In the genomic region with DNA sequence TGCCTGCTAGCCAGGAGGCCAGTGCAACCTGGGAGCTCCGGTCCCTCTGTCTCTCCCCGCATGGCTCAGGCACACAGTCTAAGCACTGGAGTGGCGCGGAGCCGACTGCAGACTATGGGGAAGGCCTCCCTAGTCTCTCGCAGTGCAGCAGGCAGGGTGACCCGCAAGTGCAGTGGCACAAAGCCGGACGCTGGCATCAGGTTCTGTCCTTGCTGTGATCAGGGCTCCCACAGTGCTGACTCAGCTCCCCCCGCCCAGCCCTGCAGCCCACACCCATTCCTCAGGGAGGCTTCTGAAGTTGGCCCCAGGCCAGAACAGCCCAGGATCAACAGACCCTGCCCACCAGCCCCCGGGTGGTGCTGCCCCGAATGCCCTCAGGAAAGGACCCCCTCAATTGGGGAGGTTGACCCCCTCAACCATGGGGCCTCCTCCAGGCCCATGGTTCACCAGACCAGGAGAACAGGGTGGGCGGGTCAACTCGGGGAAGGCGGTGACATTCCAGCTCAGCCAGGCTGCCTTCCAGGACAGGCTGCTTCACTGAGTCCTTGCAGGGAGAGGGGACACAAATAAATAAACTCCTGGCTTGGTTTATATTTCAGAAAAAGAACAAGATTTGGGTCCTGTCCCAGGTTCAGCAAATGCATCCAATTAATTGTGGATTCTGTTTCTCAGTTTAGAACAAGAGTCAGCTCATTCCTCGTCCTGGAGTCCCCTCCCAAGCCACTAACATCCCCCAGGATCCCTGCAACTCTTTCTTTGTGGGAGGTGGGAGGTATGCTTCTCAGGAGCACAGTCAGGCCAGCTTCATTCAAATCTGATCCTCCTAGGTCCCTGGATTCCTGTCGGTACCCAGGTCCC, we compare ENCODE assay signal across 11 cellular contexts. TPM values are rescaled to one million over a fixed set of nuclear protein-coding genes. Genes with fewer than 3 reads are reported as not detected.
DNase-seq lines count a peak whose midpoint lies in the region; ATAC-seq, FAIRE-seq and TF ChIP-seq lines count a peak whose summit lies in the region.
"Had no signal": no experiment of that assay in that cellular context is flagged by ENCODE, and none has a peak within 500 bp of the region (broad histone marks: within the 10 kb centered on the region; RNA-seq: fewer than 3 reads in every experiment).

No MANE protein-coding gene starts in this region.

- H3K27me3 ChIP-seq in A673 (replicated peaks; ENCODE audit: insufficient read depth, low read depth, low read length, poor library complexity) (no peaks in the 10 kb centered on the region), brain microvascular endothelial cell (replicated peaks) (no peaks in the 10 kb centered on the region)

- H3K27ac Mint-ChIP-seq in nephron progenitor cell: peak overlapping the region; percentile 78

- H3K9me3 ChIP-seq in A549: no peaks in the 10 kb centered on the region
- no peaks in the 10 kb centered on the region for H3K9me3 ChIP-seq in A673 (ENCODE audit: low read depth, low read length, poor library complexity, severe bottlenecking)

- WGBS in A549 (ENCODE audit: missing lambda C conversion rate): 65% methylated on average over 11 of the region's 17 CpGs

- no peaks in the 10 kb centered on the region for H3K9me3 Mint-ChIP-seq in nephron progenitor cell
- H3K9me3 Mint-ChIP-seq: immature natural killer cell had no signal

- no TSS peak for BruUV-seq in A673 (replicated peaks; lab: Mats Ljungman, UMichigan)

- in situ Hi-C loops in brain microvascular endothelial cell (cut with HindIII; ENCODE audit: low pct_ligation_motif_present, low sequenced_read_pairs): no loop called here

- POLR2A ChIA-PET in A549 (lab: Yijun Ruan, JAX) (no interaction called here), A673 (lab: Charles Lee; ENCODE audit: low non-redundant PET) (interaction anchor here (0.5 kb wide), 1 partner anchor 9 kb away, joined by 3 read pairs; no protein-coding TSS in a partner anchor)

- no peak for TF ChIP-seq RAD21 in A549 (conservative IDR thresholded peaks at IDR 0.05 in 1 of 2, IDR thresholded peaks at IDR 0.05 in 1 of 2)

- intact Hi-C loops in A673 (cut with micrococcal nuclease; ENCODE audit: unreplicated experiment): no loop called here

- H3K4me2 ChIP-seq in A549: peak overlapping the region; percentile 54; the same call in 2 of the 3 replicates

- TF ChIP-seq CTCF in A549 (IDR thresholded peaks at IDR 0.05) (no peak), nephron progenitor cell (IDR thresholded peaks at IDR 0.05) (no peak), A673 (conservative IDR thresholded peaks at IDR 0.05; ENCODE audit: low read depth, low read length) (no peak), brain microvascular endothelial cell (IDR thresholded peaks at IDR 0.05; ENCODE audit: low read depth, low read length, missing control alignments) (no peak)

- no peak for TF ChIP-seq EP300 in A549 (IDR thresholded peaks at IDR 0.05)

- peaks cover 6% of the 10 kb centered on the region for H3K27me3 Mint-ChIP-seq in nephron progenitor cell (ENCODE audit: low read depth, poor library complexity)

- H3K4me1 Mint-ChIP-seq in nephron progenitor cell: peaks cover 82% of the 10 kb centered on the region

- H3K36me3 ChIP-seq in A673 (ENCODE audit: insufficient read depth, low read length, poor library complexity, severe bottlenecking) (no peaks in the 10 kb centered on the region), brain microvascular endothelial cell (replicated peaks) (no peaks in the 10 kb centered on the region)

- FAIRE-seq in A549 (lab: Jason Lieb, UNC): no peak

- ATAC-seq in A549: peak; percentile 35 to 58; a peak in 4 of 6 replicates

- CTCF ChIA-PET in A549 (lab: Yijun Ruan, JAX) (interaction anchor here (1.8 kb wide), 1 partner anchor 45 kb away, joined by 4 read pairs; no protein-coding TSS in a partner anchor), A673 (lab: Charles Lee) (no interaction called here)

- peak overlapping the region; percentile 47 to 83; a peak in 4 of 6 replicates for H3K27ac ChIP-seq in A549
- no peak overlapping the region for H3K27ac ChIP-seq in A673 (ENCODE audit: low read depth, low read length, poor library complexity, severe bottlenecking)
- H3K27ac ChIP-seq in brain microvascular endothelial cell: no peak overlapping the region

- DNase-seq in A549 (ENCODE audit: low read depth in 1 of 2, low spot score in 1 of 2) (peak in 1 of 2 experiments; percentile 43), NCI-H460 (ENCODE audit: extremely low read depth, low read depth) (peak; percentile 9), fibroblast of peridontal ligament (ENCODE audit: extremely low read depth) (peak; percentile 43), nephron progenitor cell (peak; percentile 50), A673 (ENCODE audit: low spot score) (no peak), brain microvascular endothelial cell (no peak), NCI-H1105 (lab: John Stamatoyannopoulos, UW) (no peak), NOMO-1 treated with dmso at 0.1 percent for 144 hours (lab: John Stamatoyannopoulos, UW; ENCODE audit: unreplicated experiment) (no peak)
- DNase-seq: immature natural killer cell, NCI-H187, T-helper 9 cell had no signal

- peaks cover 47% of the 10 kb centered on the region for H3K4me1 ChIP-seq in A549
- H3K4me1 ChIP-seq in A673 (ENCODE audit: insufficient read depth, low read length, poor library complexity, severe bottlenecking): no peaks in the 10 kb centered on the region

- H3K4me3 ChIP-seq in A549 (no peak overlapping the region), A673 (ENCODE audit: low read depth, low read length, poor library complexity, severe bottlenecking) (no peak overlapping the region), brain microvascular endothelial cell (ENCODE audit: low read depth, low read length) (no peak overlapping the region)

- no peaks in the 10 kb centered on the region for H3K36me3 Mint-ChIP-seq in nephron progenitor cell (ENCODE audit: low read depth)
- H3K36me3 Mint-ChIP-seq: immature natural killer cell had no signal

- TF ChIP-seq POLR2A in A549 (IDR thresholded peaks at IDR 0.05; ENCODE audit: low read length): no peak

- peak overlapping the region; percentile 34 for H3K4me3 Mint-ChIP-seq in nephron progenitor cell

TF ChIP-seq in A549, 52 proteins besides CTCF, POLR2A, EP300 and RAD21:
- TF ChIP-seq MAFK (IDR thresholded peaks at IDR 0.05; ENCODE audit: partially characterized antibody): peak; percentile 88
- no peak for TF ChIP-seq HOXB5 (CRISPR knock-in tag; IDR thresholded peaks at IDR 0.05)

RNA-seq across cellular contexts. Expression of a gene that starts 12.2 kb away (rescaled TPM):
- polyA plus RNA-seq in A549 (2011; rRNA removed) (12.4 and 15.5 TPM in 2 replicates), A549 (2017; fragmentation: RNase III; extraction: RNeasy Plus Mini Kit Qiagen cat#74134 plus additional on column Dnase treatment) (32.3 to 41.5 TPM (median 34.1 TPM) in 3 replicates)
- polyA plus RNA-seq in A549 (2012; cell fraction: cytosol; rRNA removed): 38.5 and 38.9 TPM in 2 replicates
- 35.0 and 42.2 TPM in 2 replicates for polyA plus RNA-seq in A549 (2012; cell fraction: nucleus; rRNA removed)
- 14.2 and 15.8 TPM in 2 replicates for polyA minus RNA-seq in A549 (2011; rRNA and poly(A)+ RNA removed)
- total RNA-seq in NCI-H460 (2014; rRNA removed; shearing (Covaris generic)): 50.7 and 60.4 TPM in 2 replicates
- polyA plus RNA-seq in NCI-H460 (2014; cell fraction: nucleus; rRNA removed): 98.6 and 131 TPM in 2 replicates
- total RNA-seq in A673 (2021): 34.1 and 36.2 TPM in 2 replicates

Comparison
In these comparisons a context has a peak if more than half of its experiments do, and no peak if none do; other contexts are left out.
1. DNase-seq: peak in NCI-H460 (single experiment), fibroblast of peridontal ligament (single experiment) and nephron progenitor cell (single experiment); none in A673 (single experiment), brain microvascular endothelial cell (single experiment), NCI-H1105 (single experiment) and NOMO-1 treated with dmso at 0.1 percent for 144 hours (single experiment).
2. H3K27ac ChIP-seq: peak in A549 (2 of 2); none in A673 (single experiment) and brain microvascular endothelial cell (single experiment).